2 cellular contexts compared by ENCODE assay signal in genomic region chr20:46108435-46108841, GRCh38.
A peak's percentile ranks its signal among the peaks of the same experiment; 100 is the strongest.
TF ChIP-seq lines count a peak whose summit lies in the region.

No MANE protein-coding gene starts in this region.

TF ChIP-seq in GM12878, 131 proteins besides CTCF, POLR2A, EP300 and RAD21 (continued from another document and continues in another):
- TF ChIP-seq ETV6 (conservative IDR thresholded peaks at IDR 0.05 in 1 of 2, IDR thresholded peaks at IDR 0.05 in 1 of 2; ENCODE audit: borderline replicate concordance in 1 of 2, low read depth in 1 of 2) (peak in 1 of 2 experiments; percentile 95; a peak in 2 of 4 replicates), SRF (IDR thresholded peaks at IDR 0.05; ENCODE audit: low read depth in 2 of 2, low read length in 2 of 2) (0 out of 4 replicates have a peak, but pooled peaks of 1 of the 2 experiments have one; percentile 45), BRCA1 (IDR thresholded peaks at IDR 0.05; ENCODE audit: low read depth, low read length) (no peak), GABPA (IDR thresholded peaks at IDR 0.05; ENCODE audit: low read depth) (0 out of 2 replicates have a peak, but pooled peaks have one; percentile 28), EZH2 (IDR thresholded peaks at IDR 0.05; ENCODE audit: borderline replicate concordance, control insufficient read depth, low read depth, low read length) (no peak), ZNF687 (IDR thresholded peaks at IDR 0.05) (peak; percentile 30; the same call in 1 of the 2 replicates), BHLHE40 (IDR thresholded peaks at IDR 0.05; ENCODE audit: borderline replicate concordance in 1 of 2, low read depth in 2 of 2, low read length in 1 of 2) (peak in 1 of 2 experiments; percentile 8; a peak in 1 of 4 replicates), JUNB (IDR thresholded peaks at IDR 0.05) (peak; percentile 87), TBL1XR1 (IDR thresholded peaks at IDR 0.05; ENCODE audit: low read depth, low read length) (no peak), CUX1 (IDR thresholded peaks at IDR 0.05; ENCODE audit: insufficient replicate concordance, low read depth, low read length) (peak; percentile 91), MTA2 (IDR thresholded peaks at IDR 0.05; ENCODE audit: low read depth) (peak; percentile 48; the same call in 1 of the 2 replicates), BCL3 (IDR thresholded peaks at IDR 0.05; ENCODE audit: borderline replicate concordance, insufficient read depth, low read depth, low read length, poor library complexity, severe bottlenecking) (no peak), ASH2L (IDR thresholded peaks at IDR 0.05; ENCODE audit: borderline replicate concordance, low read depth) (no peak), NFIC (IDR thresholded peaks at IDR 0.05; ENCODE audit: low read depth, low read length) (peak; percentile 80), WRNIP1 (IDR thresholded peaks at IDR 0.05; ENCODE audit: borderline replicate concordance, low read depth, low read length) (0 out of 2 replicates have a peak, but pooled peaks have one; percentile 67), ZNF384 (IDR thresholded peaks at IDR 0.05; ENCODE audit: borderline replicate concordance, low read depth, low read length) (no peak), SREBF2 (IDR thresholded peaks at IDR 0.05; ENCODE audit: low read length) (no peak), HDGF (IDR thresholded peaks at IDR 0.05) (0 out of 2 replicates have a peak, but pooled peaks have one; percentile 19)

TF ChIP-seq in SK-N-SH treated with all-trans-retinoic acid at 6 μM for 48 hours, 23 proteins besides CTCF, POLR2A, EP300 and RAD21 (continued from another document):
- TF ChIP-seq CREB5 (CRISPR knock-in tag; IDR thresholded peaks at IDR 0.05; ENCODE audit: low read depth) (no peak), CSRNP3 (CRISPR knock-in tag; IDR thresholded peaks at IDR 0.05) (no peak)
